ENCODE assay signal across 25 cellular contexts in genomic region chr3:43559961-43560360, GRCh38.
DNase-seq lines count a peak whose midpoint lies in the region; ATAC-seq and TF ChIP-seq lines count a peak whose summit lies in the region.
"Had no signal": no experiment of that assay in that cellular context is flagged by ENCODE, and none has a peak within 500 bp of the region (broad histone marks: within the 10 kb centered on the region; RNA-seq: fewer than 3 reads in every experiment).

No MANE protein-coding gene starts in this region.

- H3K9me3 Mint-ChIP-seq in endothelial cell (ENCODE audit: unreplicated experiment), result no peaks in the 10 kb centered on the region
- no peaks in the 10 kb centered on the region for H3K9me3 Mint-ChIP-seq in neural progenitor cell
- H3K9me3 Mint-ChIP-seq: activated naive CD8-positive, alpha-beta T cell treated with anti-CD3 and anti-CD28 coated beads, Interleukin-2, amount 50 U/mL, for 24 hours; CD4-positive, alpha-beta T cell; stimulated activated naive CD8-positive, alpha-beta T cell treated with anti-CD3 and anti-CD28 coated beads, Interleukin-15, amount 100 ng/mL, for 72 hours had no signal

- CTCF ChIA-PET in HCT116 (lab: Charles Lee), result interaction anchor here (1.0 kb wide), 1 partner anchor 62 kb away, joined by 3 read pairs; the partner anchor contains the start of gene ANO10

- peaks cover 2% of the 10 kb centered on the region for H3K27me3 Mint-ChIP-seq in endothelial cell (ENCODE audit: unreplicated experiment)
- H3K27me3 Mint-ChIP-seq in neural progenitor cell (ENCODE audit: insufficient read depth, low read depth), result no peaks in the 10 kb centered on the region
- H3K27me3 Mint-ChIP-seq: activated naive CD8-positive, alpha-beta T cell treated with anti-CD3 and anti-CD28 coated beads, Interleukin-2, amount 50 U/mL, for 24 hours; CD4-positive, alpha-beta T cell; stimulated activated naive CD8-positive, alpha-beta T cell treated with anti-CD3 and anti-CD28 coated beads, Interleukin-15, amount 100 ng/mL, for 72 hours had no signal

- H3K9me2 ChIP-seq in HCT116 (ENCODE audit: insufficient read depth) (no peaks in the 10 kb centered on the region), Loucy (replicated peaks; ENCODE audit: low read depth, low read length) (no peaks in the 10 kb centered on the region)

- POLR2A ChIA-PET in HCT116 (lab: Charles Lee), result no interaction called here

- H3K9me3 ChIP-seq in HCT116 (ENCODE audit: control insufficient read depth in 1 of 2, insufficient read depth in 1 of 2, low read depth in 1 of 2, low read length in 2 of 2) (no peaks in the 10 kb centered on the region), Loucy (ENCODE audit: insufficient read depth, low read depth, low read length) (no peaks in the 10 kb centered on the region), neural progenitor cell (ENCODE audit: low read depth) (no peaks in the 10 kb centered on the region)
- H3K9me3 ChIP-seq: Peyer's patch, thyroid gland had no signal

- H3K79me2 ChIP-seq in HCT116 (ENCODE audit: insufficient read depth, low read length) (no peaks in the 10 kb centered on the region), Loucy (ENCODE audit: insufficient read depth, low read length) (no peaks in the 10 kb centered on the region), neural progenitor cell (ENCODE audit: low read depth) (peaks cover 5% of the 10 kb centered on the region)
- H3K79me2 ChIP-seq: hepatocyte had no signal

- ATAC-seq in HCT116 (no peak), HG02623 (IDR thresholded peaks at IDR 0.05; ENCODE audit: unreplicated experiment) (no peak)
- ATAC-seq: activated CD8-positive, alpha-beta T cell treated with anti-CD3 and anti-CD28 coated beads, Interleukin-2, amount 10 ng/mL, durations not matched to agents 7 days and 5 days; activated naive CD8-positive, alpha-beta T cell treated with anti-CD3 and anti-CD28 coated beads, Interleukin-2, amount 50 U/mL, for 24 hours; left ventricle myocardium superior; stimulated activated naive CD8-positive, alpha-beta T cell treated with anti-CD3 and anti-CD28 coated beads, Interleukin-15, amount 100 ng/mL, for 72 hours had no signal

- no TSS peak for BruUV-seq in HCT116 (replicated peaks; lab: Mats Ljungman, UMichigan)

- RAD21 ChIA-PET in HCT116 (lab: Charles Lee; ENCODE audit: low non-redundant PET in 1 of 2, low total read pairs in 2 of 2, uncharacterized antibody in 2 of 2, unreplicated experiment in 2 of 2), result no interaction called here

- H3F3A ChIP-seq in Loucy (ENCODE audit: low read depth), result no peaks in the 10 kb centered on the region
- H3F3A ChIP-seq in neural progenitor cell (ENCODE audit: low read depth), result no peaks in the 10 kb centered on the region

- peak overlapping the region; percentile 12 for H3K27ac Mint-ChIP-seq in endothelial cell (ENCODE audit: unreplicated experiment)
- H3K27ac Mint-ChIP-seq in neural progenitor cell, result no peak overlapping the region
- H3K27ac Mint-ChIP-seq: activated CD8-positive, alpha-beta T cell treated with anti-CD3 and anti-CD28 coated beads, Interleukin-2, amount 10 ng/mL, durations not matched to agents 7 days and 5 days; activated naive CD8-positive, alpha-beta T cell treated with anti-CD3 and anti-CD28 coated beads, Interleukin-2, amount 50 U/mL, for 24 hours; CD4-positive, alpha-beta T cell; nephron; stimulated activated naive CD8-positive, alpha-beta T cell treated with anti-CD3 and anti-CD28 coated beads, Interleukin-15, amount 100 ng/mL, for 72 hours had no signal

- H3K4me1 ChIP-seq in HCT116 (ENCODE audit: control insufficient read depth in 1 of 2, insufficient read depth in 2 of 2, low read length in 2 of 2), result no peaks in the 10 kb centered on the region
- no peaks in the 10 kb centered on the region for H3K4me1 ChIP-seq in Loucy (ENCODE audit: insufficient read depth, low read length, poor library complexity, severe bottlenecking)
- no peaks in the 10 kb centered on the region for H3K4me1 ChIP-seq in neural progenitor cell
- H3K4me1 ChIP-seq: Peyer's patch, thyroid gland had no signal

- H3K36me3 ChIP-seq in HCT116 (ENCODE audit: control insufficient read depth in 1 of 2, insufficient read depth in 2 of 2, low read length in 2 of 2) (no peaks in the 10 kb centered on the region), Loucy (ENCODE audit: insufficient read depth, low read length) (peaks cover 26% of the 10 kb centered on the region; the same call in 1 of the 2 replicates), neural progenitor cell (no peaks in the 10 kb centered on the region)
- H3K36me3 ChIP-seq: thyroid gland had no signal

- TF ChIP-seq RAD21 in HCT116 (IDR thresholded peaks at IDR 0.05; ENCODE audit: low read depth), result peak; percentile 30; the same call in 1 of the 2 replicates

- H3K4me3 Mint-ChIP-seq in endothelial cell (ENCODE audit: unreplicated experiment) (no peak overlapping the region), neural progenitor cell (no peak overlapping the region)
- H3K4me3 Mint-ChIP-seq: activated CD8-positive, alpha-beta T cell treated with anti-CD3 and anti-CD28 coated beads, Interleukin-2, amount 10 ng/mL, durations not matched to agents 7 days and 5 days; activated naive CD8-positive, alpha-beta T cell treated with anti-CD3 and anti-CD28 coated beads, Interleukin-2, amount 50 U/mL, for 24 hours; CD4-positive, alpha-beta T cell; nephron; stimulated activated naive CD8-positive, alpha-beta T cell treated with anti-CD3 and anti-CD28 coated beads, Interleukin-15, amount 100 ng/mL, for 72 hours had no signal

- intact Hi-C loops in HCT116 (cut with micrococcal nuclease), result no loop called here

- H3K4me3 ChIP-seq in HCT116 (replicated peaks in 1 of 2; ENCODE audit: low read depth in 1 of 2, low read length in 2 of 2) (no peak overlapping the region), Loucy (ENCODE audit: low read length, poor library complexity, severe bottlenecking) (no peak overlapping the region), neural progenitor cell (no peak overlapping the region)
- H3K4me3 ChIP-seq: GM23248, hepatocyte, Peyer's patch, thyroid gland had no signal

- H3K4me2 ChIP-seq in HCT116 (ENCODE audit: low read length), result no peak overlapping the region
- H3K4me2 ChIP-seq in Loucy (ENCODE audit: low read depth, low read length, poor library complexity, severe bottlenecking), result no peak overlapping the region
- no peak overlapping the region for H3K4me2 ChIP-seq in neural progenitor cell
- H3K4me2 ChIP-seq: hepatocyte had no signal

- H2AFZ ChIP-seq in HCT116 (ENCODE audit: low read depth, low read length, poor library complexity, severe bottlenecking) (no peak overlapping the region), Loucy (ENCODE audit: low read length) (no peak overlapping the region), neural progenitor cell (replicated peaks) (no peak overlapping the region)
- H2AFZ ChIP-seq: GM23248, hepatocyte had no signal

- H3K36me3 Mint-ChIP-seq in endothelial cell (ENCODE audit: low read depth, unreplicated experiment), result peaks cover 10% of the 10 kb centered on the region
- peaks cover 18% of the 10 kb centered on the region for H3K36me3 Mint-ChIP-seq in neural progenitor cell

- TF ChIP-seq POLR2A in HCT116 (IDR thresholded peaks at IDR 0.05; ENCODE audit: borderline replicate concordance, extremely low read depth, insufficient read depth, insufficient read length), result no peak

- TF ChIP-seq CTCF in HCT116 (IDR thresholded peaks at IDR 0.05 in 2 of 3, conservative IDR thresholded peaks at IDR 0.05 in 1 of 3; ENCODE audit: borderline replicate concordance in 1 of 3, insufficient read depth in 1 of 3, low read depth in 2 of 3, low read length in 2 of 3) (peak in 1 of 3 experiments; percentile 60; a peak in 2 of 6 replicates), Loucy (conservative IDR thresholded peaks at IDR 0.05; ENCODE audit: low read length) (peak; percentile 38), endothelial cell (IDR thresholded peaks at IDR 0.05; ENCODE audit: unreplicated experiment) (no peak), neural progenitor cell (IDR thresholded peaks at IDR 0.05) (peak; percentile 14)

- H3K27me3 ChIP-seq in HCT116 (ENCODE audit: insufficient read depth, low read length), result no peaks in the 10 kb centered on the region
- no peaks in the 10 kb centered on the region for H3K27me3 ChIP-seq in Loucy (ENCODE audit: insufficient read depth, low read length, poor library complexity, severe bottlenecking)
- H3K27me3 ChIP-seq in neural progenitor cell, result no peaks in the 10 kb centered on the region
- H3K27me3 ChIP-seq: hepatocyte, Peyer's patch, thyroid gland had no signal

- no peaks in the 10 kb centered on the region for H4K20me1 ChIP-seq in HCT116 (ENCODE audit: insufficient read depth)
- H4K20me1 ChIP-seq in Loucy (ENCODE audit: insufficient read depth, low read length, poor library complexity, severe bottlenecking), result no peaks in the 10 kb centered on the region
- H4K20me1 ChIP-seq in neural progenitor cell (ENCODE audit: low read depth), result peaks cover 3% of the 10 kb centered on the region

- H3K9ac ChIP-seq in HCT116 (ENCODE audit: low read length) (no peak overlapping the region), Loucy (ENCODE audit: low read depth, low read length, poor library complexity, severe bottlenecking) (no peak overlapping the region), neural progenitor cell (no peak overlapping the region)
- H3K9ac ChIP-seq: GM23248 had no signal

- DNase-seq in HCT116 (ENCODE audit: low read depth, low spot score) (no peak), endothelial cell (ENCODE audit: low spot score) (no peak), neural progenitor cell (ENCODE audit: low spot score) (peak; percentile 8), NCI-H748 (lab: John Stamatoyannopoulos, UW; ENCODE audit: unreplicated experiment) (no peak), glomerular visceral epithelial cell (ENCODE audit: extremely low spot score) (no peak)
- DNase-seq: activated CD8-positive, alpha-beta T cell treated with anti-CD3 and anti-CD28 coated beads, Interleukin-2, amount 10 ng/mL, durations not matched to agents 7 days and 5 days; activated gamma-delta T cell treated with Interleukin-2 at 50 U/mL for 16 hours; activated naive CD8-positive, alpha-beta T cell treated with anti-CD3 and anti-CD28 coated beads, Interleukin-2, amount 50 U/mL, for 24 hours; CD4-positive, alpha-beta T cell; DMS 273 treated with DMSO at 0.1 percent for 48 hours; effector CD4-positive, alpha-beta T cell; GM23248; left ventricle myocardium superior; midbrain; NCI-H1105 treated with DMSO at 0.1 percent for 48 hours; NCI-H2081; NCI-H446 treated with DMSO at 0.1 percent for 48 hours; NK-92 treated with Interleukin-12 subunit alpha and Interleukin-12 subunit beta, amount 100 ng/mL, for 24 hours; Peyer's patch; stimulated activated naive CD8-positive, alpha-beta T cell treated with anti-CD3 and anti-CD28 coated beads, Interleukin-15, amount 100 ng/mL, for 72 hours; thyroid gland had no signal

- H3K27ac ChIP-seq in HCT116 (ENCODE audit: low read depth, low read length), result no peak overlapping the region
- no peak overlapping the region for H3K27ac ChIP-seq in neural progenitor cell
- H3K27ac ChIP-seq: GM23248, hepatocyte, Peyer's patch, thyroid gland had no signal

- peaks cover 5% of the 10 kb centered on the region for H3K4me1 Mint-ChIP-seq in endothelial cell (ENCODE audit: unreplicated experiment)
- H3K4me1 Mint-ChIP-seq in neural progenitor cell, result no peaks in the 10 kb centered on the region
- H3K4me1 Mint-ChIP-seq: activated naive CD8-positive, alpha-beta T cell treated with anti-CD3 and anti-CD28 coated beads, Interleukin-2, amount 50 U/mL, for 24 hours; nephron; stimulated activated naive CD8-positive, alpha-beta T cell treated with anti-CD3 and anti-CD28 coated beads, Interleukin-15, amount 100 ng/mL, for 72 hours had no signal
